In the genomic region with DNA sequence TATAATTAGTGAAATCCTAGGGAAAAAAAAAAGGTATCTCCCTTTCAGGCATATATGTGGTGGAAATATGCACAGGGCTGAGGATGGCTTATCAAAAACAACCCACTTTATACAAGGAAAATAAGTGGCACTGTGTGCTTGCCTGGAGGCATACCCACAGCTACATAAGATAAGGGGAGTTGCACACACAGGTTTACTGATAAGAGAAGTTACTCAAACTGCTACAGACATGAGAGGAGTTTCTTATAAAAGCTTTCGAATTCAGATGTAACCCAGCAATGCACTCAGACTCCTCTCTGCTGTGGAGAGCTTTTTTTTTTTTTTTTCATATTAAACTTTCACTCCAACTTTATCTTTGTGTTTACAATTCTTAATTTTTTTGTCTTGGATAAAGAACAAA, we compare ENCODE assay signal across 18 cellular contexts.
DNase-seq lines count a peak whose midpoint lies in the region; ATAC-seq lines count a peak whose summit lies in the region.
"Had no signal": no experiment of that assay in that cellular context is flagged by ENCODE, and none has a peak within 500 bp of the region (broad histone marks: within the 10 kb centered on the region; RNA-seq: fewer than 3 reads in every experiment).

No MANE protein-coding gene starts in this region.

- H3K27me3 Mint-ChIP-seq in T-helper 1 cell treated with Interleukin-12 subunit alpha and Interleukin-12 subunit beta and Interleukin-4 antibody, amounts not matched to agents 30 μg/mL and 1 μg/mL, for 36 hours (ENCODE audit: low read depth), result no peaks in the 10 kb centered on the region
- H3K27me3 Mint-ChIP-seq in activated naive CD4-positive, alpha-beta T cell treated with anti-CD3 and anti-CD28 coated beads, Interleukin-2, amount 50 U/mL, for 24 hours, result no peaks in the 10 kb centered on the region

- ATAC-seq in activated naive CD4-positive, alpha-beta T cell treated with anti-CD3 and anti-CD28 coated beads, Interleukin-2, amount 50 U/mL, for 72 hours, result peak; percentile 57 to 84
- ATAC-seq in Right ventricle myocardium inferior, result no peak
- ATAC-seq: CD8-positive, alpha-beta T cell; HepG2; PC-3 had no signal

- no peaks in the 10 kb centered on the region for H3K9me3 Mint-ChIP-seq in T-helper 1 cell treated with Interleukin-12 subunit alpha and Interleukin-12 subunit beta and Interleukin-4 antibody, amounts not matched to agents 30 μg/mL and 1 μg/mL, for 36 hours
- H3K9me3 Mint-ChIP-seq in activated naive CD4-positive, alpha-beta T cell treated with anti-CD3 and anti-CD28 coated beads, Interleukin-2, amount 50 U/mL, for 24 hours, result no peaks in the 10 kb centered on the region
- H3K9me3 Mint-ChIP-seq in activated naive CD4-positive, alpha-beta T cell treated with anti-CD3 and anti-CD28 coated beads, Interleukin-2, amount 50 U/mL, for 72 hours, result no peaks in the 10 kb centered on the region
- H3K9me3 Mint-ChIP-seq: CD8-positive, alpha-beta T cell; H9 had no signal

- H3K27ac Mint-ChIP-seq in T-helper 1 cell treated with Interleukin-12 subunit alpha and Interleukin-12 subunit beta and Interleukin-4 antibody, amounts not matched to agents 30 μg/mL and 1 μg/mL, for 36 hours, result no peak overlapping the region
- peak overlapping the region; percentile 96 for H3K27ac Mint-ChIP-seq in activated naive CD4-positive, alpha-beta T cell treated with anti-CD3 and anti-CD28 coated beads, Interleukin-2, amount 50 U/mL, for 24 hours
- peak overlapping the region in 1 of 2 donors; percentile 89 for H3K27ac Mint-ChIP-seq in activated naive CD4-positive, alpha-beta T cell treated with anti-CD3 and anti-CD28 coated beads, Interleukin-2, amount 50 U/mL, for 72 hours
- H3K27ac Mint-ChIP-seq: CD8-positive, alpha-beta T cell; H9 had no signal

- intact Hi-C loops in Right ventricle myocardium inferior (cut with DNase I), result no loop called here

- H3K36me3 Mint-ChIP-seq in T-helper 1 cell treated with Interleukin-12 subunit alpha and Interleukin-12 subunit beta and Interleukin-4 antibody, amounts not matched to agents 30 μg/mL and 1 μg/mL, for 36 hours (ENCODE audit: low read depth), result peaks cover 3% of the 10 kb centered on the region
- H3K36me3 Mint-ChIP-seq in activated naive CD4-positive, alpha-beta T cell treated with anti-CD3 and anti-CD28 coated beads, Interleukin-2, amount 50 U/mL, for 24 hours, result peaks cover 2% of the 10 kb centered on the region
- peaks cover 0 to 17% of the 10 kb centered on the region in 2 donors for H3K36me3 Mint-ChIP-seq in activated naive CD4-positive, alpha-beta T cell treated with anti-CD3 and anti-CD28 coated beads, Interleukin-2, amount 50 U/mL, for 72 hours
- H3K36me3 Mint-ChIP-seq: CD8-positive, alpha-beta T cell had no signal

- peak overlapping the region; percentile 54 for H3K4me3 Mint-ChIP-seq in T-helper 1 cell treated with Interleukin-12 subunit alpha and Interleukin-12 subunit beta and Interleukin-4 antibody, amounts not matched to agents 30 μg/mL and 1 μg/mL, for 36 hours
- peak overlapping the region; percentile 85 for H3K4me3 Mint-ChIP-seq in activated naive CD4-positive, alpha-beta T cell treated with anti-CD3 and anti-CD28 coated beads, Interleukin-2, amount 50 U/mL, for 24 hours
- H3K4me3 Mint-ChIP-seq: CD8-positive, alpha-beta T cell; H9 had no signal

- DNase-seq in T-helper 1 cell (no peak), DMS79 (lab: John Stamatoyannopoulos, UW) (no peak), NCI-H510A (lab: John Stamatoyannopoulos, UW) (no peak), Right ventricle myocardium inferior (ENCODE audit: missing footprints) (no peak)
- DNase-seq in activated naive CD4-positive, alpha-beta T cell treated with Interleukin-2 at 50 U/mL for 16 hours, result no peak
- DNase-seq in activated naive CD4-positive, alpha-beta T cell treated with anti-CD3 and anti-CD28 coated beads, Interleukin-2, amount 50 U/mL, for 72 hours (ENCODE audit: low spot score in 2 of 2), result no peak
- DNase-seq: BE2C; CD8-positive, alpha-beta T cell; H9; NCI-H1436 treated with DMSO at 0.1 percent for 48 hours; NCI-H2029 treated with DMSO at 0.1 percent for 48 hours; NCI-H2171 treated with DMSO at 0.1 percent for 48 hours; NCI-H446 treated with DMSO at 0.1 percent for 48 hours; NCI-H748 treated with DMSO at 0.1 percent for 48 hours; PC-3 had no signal

- peaks cover 11% of the 10 kb centered on the region for H3K4me1 Mint-ChIP-seq in T-helper 1 cell treated with Interleukin-12 subunit alpha and Interleukin-12 subunit beta and Interleukin-4 antibody, amounts not matched to agents 30 μg/mL and 1 μg/mL, for 36 hours (ENCODE audit: low read depth)
- H3K4me1 Mint-ChIP-seq in activated naive CD4-positive, alpha-beta T cell treated with anti-CD3 and anti-CD28 coated beads, Interleukin-2, amount 50 U/mL, for 24 hours, result peaks cover 48% of the 10 kb centered on the region
- H3K4me1 Mint-ChIP-seq: H9 had no signal
